Comparison of ENCODE assay signal across 15 cellular contexts in genomic region chr10:81177651-81178244, GRCh38.
"Had no signal": no experiment of that assay in that cellular context is flagged by ENCODE, and none has a peak within 500 bp of the region (broad histone marks: within the 10 kb centered on the region; RNA-seq: fewer than 3 reads in every experiment).

No MANE protein-coding gene starts in this region.

- H3K4me3 ChIP-seq: ascending aorta, heart right ventricle, lung, ovary, sigmoid colon, stomach, testis, upper lobe of left lung had no signal

- ATAC-seq: activated T-helper 17 cell treated with anti-CD3 and anti-CD28 coated beads, Interleukin-2, amount 50 U/mL, for 72 hours; effector memory CD8-positive, alpha-beta T cell; heart right ventricle had no signal

- DNase-seq: activated CD4-positive, alpha-beta T cell treated with anti-CD3 and anti-CD28 coated beads for 1 hour; activated CD4-positive, alpha-beta T cell treated with anti-CD3 and anti-CD28 coated beads, Interleukin-2, amount 50 U/mL, for 48 hours; activated naive CD4-positive, alpha-beta T cell treated with anti-CD3 and anti-CD28 coated beads for 36 hours; dermis blood vessel endothelial cell; effector memory CD8-positive, alpha-beta T cell; heart right ventricle; ovary; sigmoid colon; stimulated activated CD4-positive, alpha-beta T cell treated with anti-CD3 and anti-CD28 coated beads, Interleukin-1b, Interleukin-23, amount 100 ng/mL, for 48 hours; stomach; testis; upper lobe of left lung had no signal
